In the genomic region with DNA sequence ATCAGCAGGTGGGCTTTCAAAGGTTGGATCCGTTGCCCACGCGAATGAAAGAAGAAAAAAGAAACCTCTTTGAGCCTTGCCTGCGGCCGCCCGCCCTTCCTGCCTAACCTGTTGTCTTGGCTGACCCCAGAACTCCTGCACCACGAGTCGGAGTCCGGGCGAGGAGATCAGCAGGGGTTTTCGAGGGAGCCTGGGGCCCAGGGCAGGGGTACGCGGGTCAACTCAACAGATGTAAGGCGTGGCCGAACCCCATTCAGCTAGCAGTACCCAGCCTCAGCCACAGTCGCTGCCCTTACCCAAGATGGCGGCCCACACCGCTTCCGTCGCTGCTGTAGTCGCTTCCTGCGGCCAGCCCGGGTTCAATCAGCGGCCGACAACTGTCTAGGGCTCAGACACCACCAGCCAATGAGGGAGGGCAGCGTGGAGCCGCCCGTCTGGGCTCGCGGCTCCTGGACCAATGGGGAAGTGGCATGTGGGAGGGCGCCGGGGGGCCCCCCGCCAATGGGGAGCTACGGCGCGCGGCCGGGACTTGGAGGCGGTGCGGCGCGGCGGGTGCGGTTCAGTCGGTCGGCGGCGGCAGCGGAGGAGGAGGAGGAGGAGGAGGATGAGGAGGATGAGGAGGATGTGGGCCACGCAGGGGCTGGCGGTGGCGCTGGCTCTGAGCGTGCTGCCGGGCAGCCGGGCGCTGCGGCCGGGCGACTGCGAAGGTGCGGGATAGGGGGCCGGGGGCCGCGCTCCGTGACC, we compare ENCODE assay signal across 8 cellular contexts. TPM values are rescaled to one million over a fixed set of nuclear protein-coding genes. Genes with fewer than 3 reads are reported as not detected.
A peak's percentile ranks its signal among the peaks of the same experiment; 100 is the strongest.
DNase-seq lines count a peak whose midpoint lies in the region; ATAC-seq and TF ChIP-seq lines count a peak whose summit lies in the region.

A gene (plus strand): TSS at position 562 of the 744 bp plus-strand sequence. CDS start 52 bp downstream, at position 614.

- intact Hi-C loops in spleen (cut with DNase I; ENCODE audit: low total_unique reads): loop anchor here (5.0 to 10.0 kb wide), 2 partner anchors 290 to 768 kb away; a partner anchor contains a TSS

- H3K4me3 ChIP-seq in AG09309 (ENCODE audit: control insufficient read depth, low read depth, low read length) (peak within 1 kb of the TSS; percentile 92), spleen (peak within 1 kb of the TSS; percentile 70 to 90 (median 84))

- peaks cover 0 to 15% (median 12%) of the 10 kb centered on the region in 3 donors for H3K36me3 Mint-ChIP-seq in immature natural killer cell

- WGBS in spleen, 5 donors: 0 to 1% (median 0%) methylated on average over 26 to 65 of the region's 65 CpGs

- peak within 1 kb of the TSS; percentile 91 to 98 (median 94) for H3K27ac ChIP-seq in spleen

- H3K9me3 Mint-ChIP-seq in immature natural killer cell: no peaks in the 10 kb centered on the region

- H3K4me3 Mint-ChIP-seq in immature natural killer cell: peak within 1 kb of the TSS; percentile 95 to 99 (median 99)

- TF ChIP-seq POLR2A in spleen (IDR thresholded peaks at IDR 0.05): peak in 2 of 3 donors; percentile 76 to 81

- H3K4me1 ChIP-seq in spleen: peaks cover 26 to 67% (median 53%) of the 10 kb centered on the region in 6 donors

- TF ChIP-seq CTCF in AG09309 (IDR thresholded peaks at IDR 0.05; ENCODE audit: control insufficient read depth, insufficient read depth, low read depth, low read length, missing control alignments) (no peak), spleen (IDR thresholded peaks at IDR 0.05 in 8 of 11, conservative IDR thresholded peaks at IDR 0.05 in 3 of 11) (peak in 8 of 11 experiments; percentile 11 to 71 (median 38))

- H3K36me3 ChIP-seq in spleen: peaks cover 0 to 38% (median 13%) of the 10 kb centered on the region in 6 donors

- H3K27me3 Mint-ChIP-seq in immature natural killer cell (ENCODE audit: low read depth in 3 of 3): peaks cover 7 to 20% (median 12%) of the 10 kb centered on the region in 3 donors

- H3K27me3 ChIP-seq in spleen (replicated peaks in 1 of 7): no peaks in the 10 kb centered on the region

- DNase-seq in AG09309 (ENCODE audit: low read depth) (peak; percentile 88), NCI-H345 treated with DMSO at 0.1 percent for 48 hours (lab: John Stamatoyannopoulos, UW; ENCODE audit: unreplicated experiment) (peak; percentile 82), immature natural killer cell (peak; percentile 97 to 98 (median 97)), spleen (peak; percentile 99)
- peak; percentile 90 to 96 (median 93) for DNase-seq in activated CD4-positive, CD25-positive, alpha-beta regulatory T cell (lab: John Stamatoyannopoulos, UW)
- DNase-seq in central memory CD4-positive, alpha-beta T cell: peak; percentile 98

- ATAC-seq in GM19023 (IDR thresholded peaks at IDR 0.05; ENCODE audit: unreplicated experiment) (peak; percentile 97), HG03280 (IDR thresholded peaks at IDR 0.05; ENCODE audit: unreplicated experiment) (peak; percentile 97)

- H3K27ac Mint-ChIP-seq in immature natural killer cell: peak within 1 kb of the TSS; percentile 98 to 100 (median 99)

- H3K4me1 Mint-ChIP-seq in immature natural killer cell: peaks cover 54 to 61% of the 10 kb centered on the region in 2 donors

- no peaks in the 10 kb centered on the region for H3K9me3 ChIP-seq in spleen

RNA-seq across cellular contexts. Expression of the gene that starts here (rescaled TPM):
- 100 to 1,000 TPM in 1 of 3 donors, 10 to 100 TPM in 2; 58.7 to 109 (median 82.4) TPM for polyA plus RNA-seq in immature natural killer cell
- total RNA-seq in spleen: 10 to 100 TPM; 32.0 to 85.8 (median 51.0) TPM
- polyA plus RNA-seq in spleen: 10 to 100 TPM; 31.8 to 46.7 (median 38.0) TPM

Comparison
In these comparisons a context has a peak if more than half of its experiments do, and no peak if none do; other contexts are left out.
1. Peak in every context shown above with its lines: DNase-seq, ATAC-seq, H3K4me3 ChIP-seq and H3K27ac ChIP-seq.